ENCODE assay signal across 1 cellular context in the genomic region with DNA sequence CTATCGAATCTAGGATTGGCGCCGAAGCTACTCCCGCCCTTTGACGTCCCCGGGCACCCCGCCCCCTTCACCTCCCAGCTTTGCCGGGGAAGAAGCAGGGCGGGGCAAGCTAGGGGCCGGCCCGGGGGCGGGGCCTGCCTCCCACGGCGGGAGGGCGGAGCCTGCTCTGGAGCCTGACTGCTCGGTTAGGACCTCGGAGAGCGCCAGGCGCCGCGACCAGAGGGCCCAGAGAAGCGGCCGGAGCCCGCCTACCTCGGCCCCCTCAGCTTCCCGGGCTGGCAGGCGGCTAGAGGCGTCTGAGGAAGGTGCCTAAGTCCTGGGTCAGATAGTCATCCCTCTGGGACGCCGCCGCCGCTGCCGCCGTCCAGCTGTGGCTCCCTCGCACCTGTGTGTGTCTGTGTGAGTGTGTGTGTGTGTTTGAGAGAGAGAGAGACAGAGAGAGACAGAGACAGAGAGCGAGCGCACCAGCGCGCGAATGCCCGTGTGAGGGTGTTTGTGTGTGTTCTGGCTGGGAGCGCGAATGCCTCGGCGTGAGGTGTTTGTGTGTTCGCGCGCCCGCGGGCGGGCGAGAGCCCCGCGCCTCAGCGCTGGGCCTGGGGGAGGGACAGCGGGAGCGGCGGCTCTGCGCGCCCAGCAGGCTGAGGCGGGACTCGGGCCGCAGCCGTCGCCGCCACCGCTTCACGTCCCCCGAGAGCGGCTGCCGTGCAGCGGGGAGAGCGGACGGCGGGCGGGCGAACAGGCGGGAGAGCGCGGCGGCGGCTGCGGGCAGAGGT.
A peak's percentile ranks its signal among the peaks of the same experiment; 100 is the strongest.
TF ChIP-seq lines count a peak whose summit lies in the region.

TSS of gene STXBP5L (plus strand) at position 176 of the 773 bp plus-strand sequence. CDS start 1,374 bp downstream, outside the sequence.

TF ChIP-seq in WTC11, 78 proteins besides CTCF, POLR2A, EP300 and RAD21 (continued from another document):
- TF ChIP-seq HMGXB4 (CRISPR knock-in tag; IDR thresholded peaks at IDR 0.05) (peak; percentile 27; the same call in 1 of the 2 replicates), ZBTB43 (CRISPR knock-in tag; IDR thresholded peaks at IDR 0.05) (peak; percentile 70; the same call in 1 of the 2 replicates), ARID4B (CRISPR knock-in tag; IDR thresholded peaks at IDR 0.05; ENCODE audit: borderline replicate concordance) (peak; percentile 90; the same call in 1 of the 2 replicates), ZNF263 (CRISPR knock-in tag; IDR thresholded peaks at IDR 0.05; ENCODE audit: low read depth) (no peak), ZNF121 (CRISPR knock-in tag; IDR thresholded peaks at IDR 0.05) (no peak), RORB (CRISPR knock-in tag; IDR thresholded peaks at IDR 0.05) (no peak), ESRRA (CRISPR knock-in tag; IDR thresholded peaks at IDR 0.05; ENCODE audit: borderline replicate concordance) (peak; percentile 65; the same call in 1 of the 2 replicates), SMAD3 (CRISPR knock-in tag; IDR thresholded peaks at IDR 0.05; ENCODE audit: borderline replicate concordance) (peak; percentile 85; the same call in 1 of the 2 replicates), GTF2I (CRISPR knock-in tag; conservative IDR thresholded peaks at IDR 0.05) (0 out of 2 replicates have a peak, but pooled peaks have one; percentile 69), KAT7 (CRISPR knock-in tag; IDR thresholded peaks at IDR 0.05; ENCODE audit: borderline replicate concordance) (0 out of 2 replicates have a peak, but pooled peaks have one; percentile 28), CREB1 (CRISPR knock-in tag; IDR thresholded peaks at IDR 0.05) (peak; percentile 82), ZNF281 (CRISPR knock-in tag; IDR thresholded peaks at IDR 0.05) (peak; percentile 35; the same call in 1 of the 2 replicates), TEAD4 (CRISPR knock-in tag; IDR thresholded peaks at IDR 0.05) (no peak), PREB (CRISPR knock-in tag; IDR thresholded peaks at IDR 0.05; ENCODE audit: borderline replicate concordance) (no peak), NR3C1 (CRISPR knock-in tag; conservative IDR thresholded peaks at IDR 0.05; ENCODE audit: low read depth) (no peak), JUN (CRISPR knock-in tag; IDR thresholded peaks at IDR 0.05) (peak; percentile 60; the same call in 1 of the 2 replicates), SOX15 (CRISPR knock-in tag; IDR thresholded peaks at IDR 0.05) (no peak), NFYB (CRISPR knock-in tag; conservative IDR thresholded peaks at IDR 0.05; ENCODE audit: low read depth) (peak; percentile 40), RELA (CRISPR knock-in tag; IDR thresholded peaks at IDR 0.05; ENCODE audit: borderline replicate concordance) (0 out of 2 replicates have a peak, but pooled peaks have one; percentile 20)
- TF ChIP-seq, protein P1, sequence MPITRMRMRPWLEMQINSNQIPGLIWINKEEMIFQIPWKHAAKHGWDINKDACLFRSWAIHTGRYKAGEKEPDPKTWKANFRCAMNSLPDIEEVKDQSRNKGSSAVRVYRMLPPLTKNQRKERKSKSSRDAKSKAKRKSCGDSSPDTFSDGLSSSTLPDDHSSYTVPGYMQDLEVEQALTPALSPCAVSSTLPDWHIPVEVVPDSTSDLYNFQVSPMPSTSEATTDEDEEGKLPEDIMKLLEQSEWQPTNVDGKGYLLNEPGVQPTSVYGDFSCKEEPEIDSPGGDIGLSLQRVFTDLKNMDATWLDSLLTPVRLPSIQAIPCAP (CRISPR knock-in tag; IDR thresholded peaks at IDR 0.05): 0 out of 2 replicates have a peak, but pooled peaks have one; percentile 48
- TF ChIP-seq, protein P2, sequence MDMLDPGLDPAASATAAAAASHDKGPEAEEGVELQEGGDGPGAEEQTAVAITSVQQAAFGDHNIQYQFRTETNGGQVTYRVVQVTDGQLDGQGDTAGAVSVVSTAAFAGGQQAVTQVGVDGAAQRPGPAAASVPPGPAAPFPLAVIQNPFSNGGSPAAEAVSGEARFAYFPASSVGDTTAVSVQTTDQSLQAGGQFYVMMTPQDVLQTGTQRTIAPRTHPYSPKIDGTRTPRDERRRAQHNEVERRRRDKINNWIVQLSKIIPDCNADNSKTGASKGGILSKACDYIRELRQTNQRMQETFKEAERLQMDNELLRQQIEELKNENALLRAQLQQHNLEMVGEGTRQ (CRISPR knock-in tag; IDR thresholded peaks at IDR 0.05): peak; percentile 13; the same call in 1 of the 2 replicates
- TF ChIP-seq, protein P3, sequence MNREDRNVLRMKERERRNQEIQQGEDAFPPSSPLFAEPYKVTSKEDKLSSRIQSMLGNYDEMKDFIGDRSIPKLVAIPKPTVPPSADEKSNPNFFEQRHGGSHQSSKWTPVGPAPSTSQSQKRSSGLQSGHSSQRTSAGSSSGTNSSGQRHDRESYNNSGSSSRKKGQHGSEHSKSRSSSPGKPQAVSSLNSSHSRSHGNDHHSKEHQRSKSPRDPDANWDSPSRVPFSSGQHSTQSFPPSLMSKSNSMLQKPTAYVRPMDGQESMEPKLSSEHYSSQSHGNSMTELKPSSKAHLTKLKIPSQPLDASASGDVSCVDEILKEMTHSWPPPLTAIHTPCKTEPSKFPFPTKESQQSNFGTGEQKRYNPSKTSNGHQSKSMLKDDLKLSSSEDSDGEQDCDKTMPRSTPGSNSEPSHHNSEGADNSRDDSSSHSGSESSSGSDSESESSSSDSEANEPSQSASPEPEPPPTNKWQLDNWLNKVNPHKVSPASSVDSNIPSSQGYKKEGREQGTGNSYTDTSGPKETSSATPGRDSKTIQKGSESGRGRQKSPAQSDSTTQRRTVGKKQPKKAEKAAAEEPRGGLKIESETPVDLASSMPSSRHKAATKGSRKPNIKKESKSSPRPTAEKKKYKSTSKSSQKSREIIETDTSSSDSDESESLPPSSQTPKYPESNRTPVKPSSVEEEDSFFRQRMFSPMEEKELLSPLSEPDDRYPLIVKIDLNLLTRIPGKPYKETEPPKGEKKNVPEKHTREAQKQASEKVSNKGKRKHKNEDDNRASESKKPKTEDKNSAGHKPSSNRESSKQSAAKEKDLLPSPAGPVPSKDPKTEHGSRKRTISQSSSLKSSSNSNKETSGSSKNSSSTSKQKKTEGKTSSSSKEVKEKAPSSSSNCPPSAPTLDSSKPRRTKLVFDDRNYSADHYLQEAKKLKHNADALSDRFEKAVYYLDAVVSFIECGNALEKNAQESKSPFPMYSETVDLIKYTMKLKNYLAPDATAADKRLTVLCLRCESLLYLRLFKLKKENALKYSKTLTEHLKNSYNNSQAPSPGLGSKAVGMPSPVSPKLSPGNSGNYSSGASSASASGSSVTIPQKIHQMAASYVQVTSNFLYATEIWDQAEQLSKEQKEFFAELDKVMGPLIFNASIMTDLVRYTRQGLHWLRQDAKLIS (CRISPR knock-in tag; IDR thresholded peaks at IDR 0.05; ENCODE audit: borderline replicate concordance): peak; percentile 71; the same call in 1 of the 2 replicates
- TF ChIP-seq, protein P4, sequence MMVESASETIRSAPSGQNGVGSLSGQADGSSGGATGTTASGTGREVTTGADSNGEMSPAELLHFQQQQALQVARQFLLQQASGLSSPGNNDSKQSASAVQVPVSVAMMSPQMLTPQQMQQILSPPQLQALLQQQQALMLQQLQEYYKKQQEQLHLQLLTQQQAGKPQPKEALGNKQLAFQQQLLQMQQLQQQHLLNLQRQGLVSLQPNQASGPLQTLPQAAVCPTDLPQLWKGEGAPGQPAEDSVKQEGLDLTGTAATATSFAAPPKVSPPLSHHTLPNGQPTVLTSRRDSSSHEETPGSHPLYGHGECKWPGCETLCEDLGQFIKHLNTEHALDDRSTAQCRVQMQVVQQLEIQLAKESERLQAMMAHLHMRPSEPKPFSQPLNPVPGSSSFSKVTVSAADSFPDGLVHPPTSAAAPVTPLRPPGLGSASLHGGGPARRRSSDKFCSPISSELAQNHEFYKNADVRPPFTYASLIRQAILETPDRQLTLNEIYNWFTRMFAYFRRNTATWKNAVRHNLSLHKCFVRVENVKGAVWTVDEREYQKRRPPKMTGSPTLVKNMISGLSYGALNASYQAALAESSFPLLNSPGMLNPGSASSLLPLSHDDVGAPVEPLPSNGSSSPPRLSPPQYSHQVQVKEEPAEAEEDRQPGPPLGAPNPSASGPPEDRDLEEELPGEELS (CRISPR knock-in tag; IDR thresholded peaks at IDR 0.05): peak; percentile 63; the same call in 1 of the 2 replicates
